8 cellular contexts compared by ENCODE assay signal in the genomic region with DNA sequence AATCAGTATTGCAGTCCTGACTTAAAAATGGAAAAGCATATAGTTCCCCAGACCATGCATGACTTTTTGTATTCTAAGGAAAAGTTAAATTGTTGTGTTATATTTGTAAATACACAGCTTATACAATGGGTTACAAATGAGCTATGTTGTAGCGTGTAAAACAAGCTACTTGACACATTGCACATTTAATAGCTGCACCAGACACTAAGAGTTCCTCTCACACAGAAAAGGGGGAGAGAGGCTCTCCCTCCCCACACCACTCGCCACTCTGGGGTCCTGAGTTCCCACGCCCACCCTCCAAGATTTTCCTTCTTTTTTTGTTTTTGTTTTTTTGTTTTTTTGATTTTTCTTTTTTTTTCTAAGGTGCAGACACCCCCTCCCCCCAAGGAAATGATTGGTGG. TPM values are rescaled to one million over a fixed set of nuclear protein-coding genes. Genes with fewer than 3 reads are reported as not detected.
A peak's percentile ranks its signal among the peaks of the same experiment; 100 is the strongest.
DNase-seq lines count a peak whose midpoint lies in the region; ATAC-seq and TF ChIP-seq lines count a peak whose summit lies in the region.

No MANE protein-coding gene starts in this region.

- TF ChIP-seq CTCF in AG10803 (conservative IDR thresholded peaks at IDR 0.05; ENCODE audit: low read length) (no peak), RWPE1 (conservative IDR thresholded peaks at IDR 0.05; ENCODE audit: low read depth) (no peak), endodermal cell (conservative IDR thresholded peaks at IDR 0.05) (no peak)

- H3K4me3 Mint-ChIP-seq in endodermal cell, result no peak overlapping the region
- peak overlapping the region; percentile 99 for H3K4me3 Mint-ChIP-seq in natural killer cell treated with Interleukin-12 subunit alpha and Interleukin-12 subunit beta and Interleukin-15 and Interleukin-18, amount 100 ng/mL, for 72 hours

- no peaks in the 10 kb centered on the region for H3K27me3 ChIP-seq in endodermal cell (ENCODE audit: control insufficient read depth, insufficient read depth, low read length, poor library complexity, severe bottlenecking)

- H3K9me3 Mint-ChIP-seq in endodermal cell, result no peaks in the 10 kb centered on the region
- H3K9me3 Mint-ChIP-seq in natural killer cell treated with Interleukin-12 subunit alpha and Interleukin-12 subunit beta and Interleukin-15 and Interleukin-18, amount 100 ng/mL, for 72 hours, result no peaks in the 10 kb centered on the region

- H3K9me3 ChIP-seq in endodermal cell (ENCODE audit: control insufficient read depth, low read length), result no peaks in the 10 kb centered on the region

- CTCF ChIA-PET in RWPE1 (lab: Yijun Ruan, JAX), result interaction anchor here (0.5 kb wide), 1 partner anchor 150 kb away, joined by 3 read pairs; no protein-coding TSS in a partner anchor

- peaks cover 31% of the 10 kb centered on the region for H3K4me1 ChIP-seq in endodermal cell (ENCODE audit: control insufficient read depth, insufficient read depth, low read length)

- peaks cover 78% of the 10 kb centered on the region for H3K36me3 Mint-ChIP-seq in endodermal cell (ENCODE audit: low read depth)
- H3K36me3 Mint-ChIP-seq in natural killer cell treated with Interleukin-12 subunit alpha and Interleukin-12 subunit beta and Interleukin-15 and Interleukin-18, amount 100 ng/mL, for 72 hours, result peaks cover 77% of the 10 kb centered on the region

- no peak for ATAC-seq in natural killer cell treated with Interleukin-12 subunit alpha and Interleukin-12 subunit beta and Interleukin-15 and Interleukin-18, amount 100 ng/mL, for 72 hours
- no peak for ATAC-seq in activated CD4-positive, CD25-positive, alpha-beta regulatory T cell treated with anti-CD3 and anti-CD28 coated beads, Interleukin-2, amount 50 U/mL, for 24 hours

- 100% methylated on average over 1 of the region's 3 CpGs; no CpG with 5 or more reads in 1 of the 2 experiments for WGBS in endodermal cell (ENCODE audit: insufficient coverage in 1 of 2, insufficient read length in 1 of 2), 2 experiments

- H3K4me3 ChIP-seq in AG10803 (ENCODE audit: low read length) (peak overlapping the region; percentile 18; the same call in 1 of the 2 replicates), endodermal cell (ENCODE audit: low read length) (peak overlapping the region; percentile 99)

- peak; percentile 19 for DNase-seq in AG10803 (ENCODE audit: low read depth)
- DNase-seq in RWPE1 (ENCODE audit: low spot score), result no peak
- peak; percentile 29 for DNase-seq in endodermal cell
- no peak for DNase-seq in natural killer cell treated with Interleukin-12 subunit alpha and Interleukin-12 subunit beta and Interleukin-15 and Interleukin-18, amount 100 ng/mL, for 72 hours (ENCODE audit: low spot score)
- no peak for DNase-seq in KG1 (lab: John Stamatoyannopoulos, UW)
- DNase-seq in AG20443 (ENCODE audit: low spot score), result no peak
- DNase-seq in dermis blood vessel endothelial cell, result no peak

- H3K4me1 Mint-ChIP-seq in endodermal cell, result peaks cover 65% of the 10 kb centered on the region
- H3K4me1 Mint-ChIP-seq in natural killer cell treated with Interleukin-12 subunit alpha and Interleukin-12 subunit beta and Interleukin-15 and Interleukin-18, amount 100 ng/mL, for 72 hours (ENCODE audit: low read depth in 2 of 2), result peaks cover 78 to 89% of the 10 kb centered on the region in 2 donors

- H3K27me3 Mint-ChIP-seq in endodermal cell (ENCODE audit: insufficient read depth), result no peaks in the 10 kb centered on the region
- no peaks in the 10 kb centered on the region for H3K27me3 Mint-ChIP-seq in natural killer cell treated with Interleukin-12 subunit alpha and Interleukin-12 subunit beta and Interleukin-15 and Interleukin-18, amount 100 ng/mL, for 72 hours

- H3K27ac ChIP-seq in RWPE1, result peak overlapping the region; percentile 99
- H3K27ac ChIP-seq in endodermal cell (ENCODE audit: low read depth, low read length), result no peak overlapping the region

- peak overlapping the region; percentile 0 for H3K27ac Mint-ChIP-seq in endodermal cell
- peak overlapping the region; percentile 99 to 100 for H3K27ac Mint-ChIP-seq in natural killer cell treated with Interleukin-12 subunit alpha and Interleukin-12 subunit beta and Interleukin-15 and Interleukin-18, amount 100 ng/mL, for 72 hours

- peak overlapping the region; percentile 99 for H3K9ac ChIP-seq in endodermal cell (ENCODE audit: extremely low read depth, low read length, poor library complexity, severe bottlenecking)

- peaks cover 88% of the 10 kb centered on the region for H3K36me3 ChIP-seq in endodermal cell (ENCODE audit: control insufficient read depth, insufficient read depth, low read length)

- POLR2A ChIA-PET in RWPE1 (lab: Yijun Ruan, JAX; ENCODE audit: low non-redundant PET), result no interaction called here

RNA-seq across cellular contexts. Expression of a gene that starts 6.3 kb away (rescaled TPM):
- total RNA-seq in endodermal cell, result 10 to 100 TPM; 59.0 to 71.2 TPM
- 36.4 TPM for polyA plus RNA-seq in endodermal cell (2013, experiment 1 of 2)
- polyA plus RNA-seq in endodermal cell (2013, experiment 2 of 2), result 43.6 TPM
- total RNA-seq in natural killer cell treated with Interleukin-12 subunit alpha and Interleukin-12 subunit beta and Interleukin-15 and Interleukin-18, amount 100 ng/mL, for 72 hours, result 100 to 1,000 TPM; 225 to 236 TPM
- total RNA-seq in dermis blood vessel endothelial cell, result 101 and 205 TPM in 2 replicates

Comparison
In these comparisons a context has a peak if more than half of its experiments do, and no peak if none do; other contexts are left out.
1. DNase-seq: peak in AG10803 (single experiment) and endodermal cell (single experiment); none in RWPE1 (single experiment), natural killer cell treated with Interleukin-12 subunit alpha and Interleukin-12 subunit beta and Interleukin-15 and Interleukin-18, amount 100 ng/mL, for 72 hours (single experiment), KG1 (single experiment), AG20443 (single experiment) and dermis blood vessel endothelial cell (single experiment).